Comparison of ENCODE assay signal across 1 cellular context in the genomic region with DNA sequence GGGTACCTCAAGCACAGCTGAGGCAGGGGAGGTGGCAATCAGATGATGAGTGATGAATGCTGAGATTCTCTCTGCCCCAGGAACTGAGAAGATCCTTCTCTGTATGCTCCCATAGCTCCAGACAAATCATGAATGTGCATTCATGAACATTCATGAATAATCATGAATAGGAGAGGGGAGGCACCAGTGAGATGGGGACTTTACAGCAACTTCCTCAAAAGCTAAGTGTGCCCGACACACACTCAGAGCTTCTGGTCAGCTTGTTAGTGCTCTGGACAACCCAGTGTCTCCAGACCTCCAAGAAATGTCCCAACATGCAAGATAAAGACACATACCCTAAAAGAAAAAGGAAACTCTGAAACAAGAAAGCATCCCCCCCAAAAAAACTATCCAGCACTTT.
TF ChIP-seq lines count a peak whose summit lies in the region.

No MANE protein-coding gene starts in this region.

TF ChIP-seq in A549, 52 proteins besides CTCF, POLR2A, EP300 and RAD21 (continued from another document):
- TF ChIP-seq, protein P1, sequence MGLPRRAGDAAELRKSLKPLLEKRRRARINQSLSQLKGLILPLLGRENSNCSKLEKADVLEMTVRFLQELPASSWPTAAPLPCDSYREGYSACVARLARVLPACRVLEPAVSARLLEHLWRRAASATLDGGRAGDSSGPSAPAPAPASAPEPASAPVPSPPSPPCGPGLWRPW (IDR thresholded peaks at IDR 0.05) = no peak
- TF ChIP-seq JUNB (IDR thresholded peaks at IDR 0.05) (no peak), RFX5 (IDR thresholded peaks at IDR 0.05) (no peak), MAX (IDR thresholded peaks at IDR 0.05) (no peak), HOXB5 (CRISPR knock-in tag; IDR thresholded peaks at IDR 0.05) (no peak), EHMT2 (IDR thresholded peaks at IDR 0.05; ENCODE audit: low read depth) (no peak), CBX2 (IDR thresholded peaks at IDR 0.05; ENCODE audit: borderline replicate concordance, low read depth) (no peak), HOXB13 (CRISPR knock-in tag; IDR thresholded peaks at IDR 0.05; ENCODE audit: low read depth) (no peak), CEBPB (IDR thresholded peaks at IDR 0.05) (no peak)
